ENCODE assay signal across 9 cellular contexts in genomic region chrY:8994001-8994400, GRCh38.
"Had no signal": no experiment of that assay in that cellular context is flagged by ENCODE, and none has a peak within 500 bp of the region (broad histone marks: within the 10 kb centered on the region; RNA-seq: fewer than 3 reads in every experiment).

No MANE protein-coding gene starts in this region.

- DNase-seq: activated CD8-positive, alpha-beta memory T cell treated with anti-CD3 and anti-CD28 coated beads, Interleukin-2, amount 10 ng/mL, durations not matched to agents 7 days and 5 days; activated effector memory CD4-positive, alpha-beta T cell treated with anti-CD3 and anti-CD28 coated beads, Interleukin-2, amount 50 U/mL, for 16 hours; activated T-cell treated with anti-CD3 and anti-CD28 coated beads, Interleukin-2, amount 50 U/mL, for 24 hours; amniotic stem cell; mesenchymal stem cell; nephron progenitor cell; retina; small intestine had no signal

- ATAC-seq: activated CD8-positive, alpha-beta memory T cell treated with anti-CD3 and anti-CD28 coated beads, Interleukin-2, amount 10 ng/mL, durations not matched to agents 7 days and 5 days; activated naive CD4-positive, alpha-beta T cell treated with anti-CD3 and anti-CD28 coated beads, Interleukin-2, amount 50 U/mL, for 72 hours had no signal
